In genomic region chr7:24366901-24367300, GRCh38 we compare ENCODE assay signal across 24 cellular contexts.
"Had no signal": no experiment of that assay in that cellular context is flagged by ENCODE, and none has a peak within 500 bp of the region (broad histone marks: within the 10 kb centered on the region; RNA-seq: fewer than 3 reads in every experiment).

No MANE protein-coding gene starts in this region.

- H3K9me3 ChIP-seq: breast epithelium, left lung, transverse colon, vagina had no signal

- ATAC-seq: activated naive CD8-positive, alpha-beta T cell treated with anti-CD3 and anti-CD28 coated beads, Interleukin-2, amount 50 U/mL, for 24 hours; effector memory CD8-positive, alpha-beta T cell; left lung; naive thymus-derived CD8-positive, alpha-beta T cell; right cardiac atrium; stimulated activated naive CD8-positive, alpha-beta T cell treated with anti-CD3 and anti-CD28 coated beads, Interleukin-15, Interleukin-2, amounts not matched to agents 100 U/mL and 50 U/mL, for 24 hours had no signal

- H3K4me1 ChIP-seq: breast epithelium, left lung, transverse colon, vagina had no signal

- H3K4me1 Mint-ChIP-seq: activated CD4-positive, alpha-beta T cell treated with anti-CD3 and anti-CD28 coated beads, Interleukin-2, amount 10 ng/mL, durations not matched to agents 24 days and 14 days; activated naive CD8-positive, alpha-beta T cell treated with anti-CD3 and anti-CD28 coated beads, Interleukin-2, amount 50 U/mL, for 24 hours had no signal

- H3K36me3 ChIP-seq: breast epithelium, left lung, transverse colon, vagina had no signal

- H3K27me3 Mint-ChIP-seq: dendritic cell treated with granulocyte-macrophage colony-stimulating factor and Interleukin-4, amounts not matched to agents 40 ng/mL and 50 ng/mL, for 4 days had no signal

- H3K4me2 ChIP-seq: smooth muscle cell had no signal

- H3K4me3 Mint-ChIP-seq: activated CD4-positive, alpha-beta T cell treated with anti-CD3 and anti-CD28 coated beads, Interleukin-2, amount 10 ng/mL, durations not matched to agents 24 days and 14 days; activated naive CD8-positive, alpha-beta T cell treated with anti-CD3 and anti-CD28 coated beads, Interleukin-2, amount 50 U/mL, for 24 hours; dendritic cell treated with granulocyte-macrophage colony-stimulating factor and Interleukin-4, amounts not matched to agents 40 ng/mL and 50 ng/mL, for 4 days; effector memory CD8-positive, alpha-beta T cell; naive thymus-derived CD8-positive, alpha-beta T cell; T-helper 2 cell treated with Interferon-gamma antibody and Interleukin-4, amounts not matched to agents 5 μg/mL and 100 μg/mL, for 36 hours had no signal

- DNase-seq: activated CD4-positive, alpha-beta T cell treated with anti-CD3 and anti-CD28 coated beads, Interleukin-2, amount 10 ng/mL, durations not matched to agents 24 days and 14 days; activated CD4-positive, CD25-positive, alpha-beta regulatory T cell; activated CD8-positive, alpha-beta memory T cell treated with anti-CD3 and anti-CD28 coated beads for 24 hours; activated naive CD4-positive, alpha-beta T cell; activated naive CD8-positive, alpha-beta T cell treated with anti-CD3 and anti-CD28 coated beads, Interleukin-2, amount 50 U/mL, for 24 hours; aorta; effector memory CD8-positive, alpha-beta T cell; hippocampal formation; kidney; left lung; mammary epithelial cell; naive thymus-derived CD8-positive, alpha-beta T cell; posterior cingulate gyrus; right cardiac atrium; stimulated activated CD4-positive, alpha-beta T cell treated with anti-CD3 and anti-CD28 coated beads, Interleukin-4, amount 100 ng/mL, for 4 hours; stimulated activated CD8-positive, alpha-beta memory T cell treated with anti-CD3 and anti-CD28 coated beads, Interleukin-4, amount 100 ng/mL, for 48 hours; stimulated activated naive CD8-positive, alpha-beta T cell treated with anti-CD3 and anti-CD28 coated beads, Interleukin-15, Interleukin-2, amounts not matched to agents 100 U/mL and 50 U/mL, for 24 hours; transverse colon had no signal

- H3K27ac ChIP-seq: breast epithelium, epithelial cell of prostate, left lung, transverse colon, vagina had no signal

- H3K27ac Mint-ChIP-seq: activated CD4-positive, alpha-beta T cell treated with anti-CD3 and anti-CD28 coated beads, Interleukin-2, amount 10 ng/mL, durations not matched to agents 24 days and 14 days; activated naive CD8-positive, alpha-beta T cell treated with anti-CD3 and anti-CD28 coated beads, Interleukin-2, amount 50 U/mL, for 24 hours; dendritic cell treated with granulocyte-macrophage colony-stimulating factor and Interleukin-4, amounts not matched to agents 40 ng/mL and 50 ng/mL, for 4 days; effector memory CD8-positive, alpha-beta T cell; T-helper 2 cell treated with Interferon-gamma antibody and Interleukin-4, amounts not matched to agents 5 μg/mL and 100 μg/mL, for 36 hours had no signal

- H3K36me3 Mint-ChIP-seq: naive thymus-derived CD8-positive, alpha-beta T cell had no signal

- H3K4me3 ChIP-seq: breast epithelium, left lung, smooth muscle cell, transverse colon, vagina had no signal

- H3K27me3 ChIP-seq: breast epithelium, left lung, transverse colon, vagina had no signal

- H3K9me3 Mint-ChIP-seq: activated CD4-positive, alpha-beta T cell treated with anti-CD3 and anti-CD28 coated beads, Interleukin-2, amount 10 ng/mL, durations not matched to agents 24 days and 14 days; activated naive CD8-positive, alpha-beta T cell treated with anti-CD3 and anti-CD28 coated beads, Interleukin-2, amount 50 U/mL, for 24 hours; dendritic cell treated with granulocyte-macrophage colony-stimulating factor and Interleukin-4, amounts not matched to agents 40 ng/mL and 50 ng/mL, for 4 days; effector memory CD8-positive, alpha-beta T cell; T-helper 2 cell treated with Interferon-gamma antibody and Interleukin-4, amounts not matched to agents 5 μg/mL and 100 μg/mL, for 36 hours had no signal
